Comparison of ENCODE assay signal across 20 cellular contexts in the genomic region with DNA sequence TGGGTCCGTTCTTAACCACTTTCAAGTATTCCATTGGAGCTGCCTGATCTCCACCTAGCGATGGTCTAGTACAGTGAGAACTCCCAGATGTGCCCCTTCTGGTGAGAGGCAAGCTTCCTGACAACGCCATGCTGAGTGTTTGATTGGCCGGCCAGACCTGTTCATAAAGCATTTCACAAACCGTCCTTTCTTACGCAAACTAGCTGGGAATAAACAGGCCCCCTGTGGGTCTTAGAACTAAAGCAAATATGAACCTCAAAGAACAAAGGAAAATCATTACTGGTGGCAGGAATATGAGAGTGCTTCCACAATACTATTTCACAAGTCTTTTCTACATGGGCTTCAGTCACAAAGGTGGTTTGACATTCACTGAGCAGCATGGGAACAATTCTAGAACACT. TPM values are rescaled to one million over a fixed set of nuclear protein-coding genes. Genes with fewer than 3 reads are reported as not detected.
DNase-seq lines count a peak whose midpoint lies in the region; ATAC-seq and TF ChIP-seq lines count a peak whose summit lies in the region.
"Had no signal": no experiment of that assay in that cellular context is flagged by ENCODE, and none has a peak within 500 bp of the region (broad histone marks: within the 10 kb centered on the region; RNA-seq: fewer than 3 reads in every experiment).

No MANE protein-coding gene starts in this region.

- ATAC-seq in HG02759 (IDR thresholded peaks at IDR 0.05; ENCODE audit: unreplicated experiment) (no peak), upper lobe of left lung (ENCODE audit: low FRiP score in 2 of 2) (no peak)
- ATAC-seq: activated T-cell treated with anti-CD3 and anti-CD28 coated beads, Interleukin-2, amount 50 U/mL, for 4 hours; body of pancreas had no signal

- H3K9me3 ChIP-seq in upper lobe of left lung: no peaks in the 10 kb centered on the region
- H3K9me3 ChIP-seq: body of pancreas, esophagus muscularis mucosa had no signal

- DNase-seq in DMS153 treated with DMSO at 0.1 percent for 48 hours (lab: John Stamatoyannopoulos, UW; ENCODE audit: unreplicated experiment) (peak; percentile 2), HuH-7.5 (ENCODE audit: low spot score) (peak; percentile 40), NCI-H345 treated with DMSO at 0.1 percent for 48 hours (lab: John Stamatoyannopoulos, UW; ENCODE audit: unreplicated experiment) (peak; percentile 38), epithelial cell of esophagus (ENCODE audit: low read depth) (peak; percentile 35), UCSD-AML1 (lab: John Stamatoyannopoulos, UW; ENCODE audit: unreplicated experiment) (no peak), upper lobe of left lung (no peak)
- DNase-seq in activated T-cell treated with anti-CD3 and anti-CD28 coated beads, Interleukin-2, amount 50 U/mL, for 1 hour: no peak
- DNase-seq: activated CD4-positive, alpha-beta T cell treated with anti-CD3 and anti-CD28 coated beads, Interleukin-2, amount 50 U/mL, for 4 hours; activated naive CD4-positive, alpha-beta T cell treated with anti-CD3 and anti-CD28 coated beads, Interleukin-2, amount 50 U/mL, for 16 hours; activated T-cell treated with anti-CD3 and anti-CD28 coated beads, Interleukin-2, amount 50 U/mL, for 4 hours; AML-193; body of pancreas; dermis blood vessel endothelial cell; NCI-H1048; NCI-H526 treated with DMSO at 0.1 percent for 48 hours; stimulated activated CD4-positive, alpha-beta T cell treated with anti-CD3 and anti-CD28 coated beads, Interleukin-2, amount 100 ng/mL, for 48 hours had no signal

- TF ChIP-seq CTCF in epithelial cell of esophagus (IDR thresholded peaks at IDR 0.05; ENCODE audit: insufficient read depth, low read depth, low read length, missing control alignments) (no peak), upper lobe of left lung (IDR thresholded peaks at IDR 0.05) (no peak)

- no peaks in the 10 kb centered on the region for H3K27me3 ChIP-seq in upper lobe of left lung
- H3K27me3 ChIP-seq: body of pancreas had no signal

- H3K36me3 ChIP-seq in upper lobe of left lung: no peaks in the 10 kb centered on the region
- H3K36me3 ChIP-seq: esophagus muscularis mucosa had no signal

- TF ChIP-seq POLR2A in upper lobe of left lung (IDR thresholded peaks at IDR 0.05): no peak

- no peak overlapping the region for H3K27ac ChIP-seq in upper lobe of left lung
- H3K27ac ChIP-seq: body of pancreas, esophagus muscularis mucosa, parathyroid adenoma had no signal

- H3K4me3 ChIP-seq in epithelial cell of esophagus (ENCODE audit: low read length): no peak overlapping the region
- H3K4me3 ChIP-seq in upper lobe of left lung: no peak overlapping the region
- H3K4me3 ChIP-seq: body of pancreas, esophagus muscularis mucosa, lung had no signal

- TF ChIP-seq EP300 in upper lobe of left lung (IDR thresholded peaks at IDR 0.05): no peak

- 50 to 64% methylated on average over 6 of the region's 6 CpGs for WGBS in upper lobe of left lung, 2 donors

- H3K4me1 ChIP-seq in upper lobe of left lung: no peaks in the 10 kb centered on the region

RNA-seq across cellular contexts. Expression of a gene that starts 15.6 kb away (rescaled TPM):
- total RNA-seq in upper lobe of left lung: 10 to 100 TPM; 18.7 to 97.4 (median 44.5) TPM

Comparison
In these comparisons a context has a peak if more than half of its experiments do, and no peak if none do; other contexts are left out.
1. DNase-seq: peak in DMS153 treated with DMSO at 0.1 percent for 48 hours (single experiment), HuH-7.5 (single experiment), NCI-H345 treated with DMSO at 0.1 percent for 48 hours (single experiment) and epithelial cell of esophagus (single experiment); none in UCSD-AML1 (single experiment), upper lobe of left lung (0 of 2) and activated T-cell treated with anti-CD3 and anti-CD28 coated beads, Interleukin-2, amount 50 U/mL, for 1 hour (single experiment).